1 cellular context compared by ENCODE assay signal in genomic region chr9:72363908-72364678, GRCh38.
TF ChIP-seq lines count a peak whose summit lies in the region.

No MANE protein-coding gene starts in this region.

TF ChIP-seq in IMR-90, 13 proteins besides CTCF, POLR2A, EP300 and RAD21 (continued from another document):
- TF ChIP-seq RCOR1 (IDR thresholded peaks at IDR 0.05; ENCODE audit: insufficient replicate concordance, low read length), result no peak
TF ChIP-seq in IMR-90: peak in this region for 2.
